ENCODE assay signal across 13 cellular contexts in genomic region chr2:54454548-54454921, GRCh38. TPM values are rescaled to one million over a fixed set of nuclear protein-coding genes. Genes with fewer than 3 reads are reported as not detected.
DNase-seq lines count a peak whose midpoint lies in the region; ATAC-seq and TF ChIP-seq lines count a peak whose summit lies in the region.
"Had no signal": no experiment of that assay in that cellular context is flagged by ENCODE, and none has a peak within 500 bp of the region (broad histone marks: within the 10 kb centered on the region; RNA-seq: fewer than 3 reads in every experiment).

No MANE protein-coding gene starts in this region.

- H3K27ac ChIP-seq in right atrium auricular region (peak overlapping the region; percentile 96 to 97), dorsolateral prefrontal cortex (peak overlapping the region; percentile 94 to 100 (median 99)), neural cell (ENCODE audit: low read length) (peak overlapping the region; percentile 98)

- H3K4me3 ChIP-seq in right atrium auricular region (peak overlapping the region in 1 of 2 donors; percentile 71), dorsolateral prefrontal cortex (peak overlapping the region in 55 of 59 donors; percentile 58 to 97 (median 82)), neural cell (ENCODE audit: low read length) (peak overlapping the region; percentile 76)

- H2AFZ ChIP-seq in neural cell (ENCODE audit: low read depth, low read length), result peak overlapping the region; percentile 92

- no peak for TF ChIP-seq RAD21 in neural cell (conservative IDR thresholded peaks at IDR 0.05)

- H3K79me2 ChIP-seq in neural cell (replicated peaks; ENCODE audit: insufficient read depth, low read length), result peaks cover 19% of the 10 kb centered on the region

- H4K20me1 ChIP-seq in neural cell (ENCODE audit: insufficient read depth), result peaks cover 10% of the 10 kb centered on the region

- H3K9ac ChIP-seq in neural cell (ENCODE audit: low read length), result peak overlapping the region; percentile 95

- H3K4me2 ChIP-seq in neural cell (ENCODE audit: low read length), result peak overlapping the region; percentile 23

- H3K9me2 ChIP-seq in neural cell (ENCODE audit: insufficient read depth, low read length), result no peaks in the 10 kb centered on the region

- H3K27me3 ChIP-seq in right atrium auricular region (no peaks in the 10 kb centered on the region), dorsolateral prefrontal cortex (no peaks in the 10 kb centered on the region), neural cell (ENCODE audit: insufficient read depth, low read depth, low read length) (no peaks in the 10 kb centered on the region)
- H3K27me3 ChIP-seq: BE2C had no signal

- H3F3A ChIP-seq in neural cell (ENCODE audit: insufficient read depth, low read length, poor library complexity, severe bottlenecking), result peaks cover 5% of the 10 kb centered on the region

- H3K9me3 ChIP-seq in right atrium auricular region (no peaks in the 10 kb centered on the region), neural cell (ENCODE audit: low read length) (no peaks in the 10 kb centered on the region)
- H3K9me3 ChIP-seq: BE2C had no signal

- no peaks in the 10 kb centered on the region for H3K36me3 ChIP-seq in right atrium auricular region
- H3K36me3 ChIP-seq in neural cell (ENCODE audit: insufficient read depth, low read length), result no peaks in the 10 kb centered on the region
- H3K36me3 ChIP-seq: BE2C had no signal

- peaks cover 0 to 21% of the 10 kb centered on the region in 2 donors for H3K4me1 ChIP-seq in right atrium auricular region
- H3K4me1 ChIP-seq: BE2C had no signal

- DNase-seq in right atrium auricular region (ENCODE audit: low spot score), result no peak
- DNase-seq in Right ventricle myocardium superior, result no peak
- DNase-seq in dorsolateral prefrontal cortex, result no peak
- DNase-seq in NCI-H1694 treated with DMSO at 0.1 percent for 48 hours (lab: John Stamatoyannopoulos, UW), result no peak
- no peak for DNase-seq in NCI-H2196 treated with DMSO at 0.1 percent for 48 hours (lab: John Stamatoyannopoulos, UW; ENCODE audit: unreplicated experiment)
- DNase-seq: activated CD8-positive, alpha-beta memory T cell treated with anti-CD3 and anti-CD28 coated beads, Interleukin-2, amount 50 U/mL, for 4 hours; BE2C; foreskin melanocyte; IMR-90; stimulated activated CD4-positive, alpha-beta T cell treated with anti-CD3 and anti-CD28 coated beads, Interleukin-4, amount 100 ng/mL, for 4 hours had no signal

- intact Hi-C loops in Right ventricle myocardium superior (cut with DNase I), result loop anchor here (10.0 kb wide), 1 partner anchor 180 kb away; no protein-coding TSS in a partner anchor
- intact Hi-C loops in dorsolateral prefrontal cortex (cut with DNase I), result loop anchor here in 1 of 2 donors (10.0 kb wide), 2 partner anchors 50 to 70 kb away; no protein-coding TSS in a partner anchor

- ATAC-seq in Right ventricle myocardium superior (ENCODE audit: poor library complexity) (no peak), HG02588 (IDR thresholded peaks at IDR 0.05; ENCODE audit: unreplicated experiment) (no peak), HG02870 (IDR thresholded peaks at IDR 0.05; ENCODE audit: unreplicated experiment) (no peak)

- TF ChIP-seq CTCF in right atrium auricular region (IDR thresholded peaks at IDR 0.05), result no peak
- TF ChIP-seq CTCF in dorsolateral prefrontal cortex (IDR thresholded peaks at IDR 0.05 in 54 of 56, conservative IDR thresholded peaks at IDR 0.05 in 2 of 56; ENCODE audit: low read depth in 1 of 56, partially characterized antibody in 56 of 56), result peak in 2 of 56 donors; percentile 3 to 14
- no peak for TF ChIP-seq CTCF in neural cell (IDR thresholded peaks at IDR 0.05; ENCODE audit: poor library complexity, severe bottlenecking)

- TF ChIP-seq EP300 in neural cell (conservative IDR thresholded peaks at IDR 0.05; ENCODE audit: poor library complexity, severe bottlenecking), result no peak

TF ChIP-seq in neural cell, 6 proteins besides CTCF, POLR2A, EP300 and RAD21:
- TF ChIP-seq SMC3 (conservative IDR thresholded peaks at IDR 0.05; ENCODE audit: poor library complexity) (no peak), REST (IDR thresholded peaks at IDR 0.05; ENCODE audit: borderline replicate concordance) (no peak), TAF1 (IDR thresholded peaks at IDR 0.05; ENCODE audit: low read depth) (no peak), MXI1 (conservative IDR thresholded peaks at IDR 0.05; ENCODE audit: poor library complexity, severe bottlenecking) (no peak), EZH2 (IDR thresholded peaks at IDR 0.05; ENCODE audit: borderline replicate concordance, insufficient read depth, low read length, poor library complexity, severe bottlenecking) (no peak), POLR2AphosphoS5 (IDR thresholded peaks at IDR 0.05) (no peak)

RNA-seq across cellular contexts. Expression of gene SPTBN1, which starts 1.6 kb away (rescaled TPM):
- total RNA-seq in right atrium auricular region, result 100 to 1,000 TPM; 265 to 382 TPM
- 391 TPM for total RNA-seq in Right ventricle myocardium superior
- 100 to 1,000 TPM; 567 to 884 (median 665) TPM for total RNA-seq in dorsolateral prefrontal cortex
- 92.1 and 99.4 TPM in 2 replicates for polyA plus RNA-seq in neural cell
- polyA minus RNA-seq in neural cell, result 347 and 376 TPM in 2 replicates
